In the genomic region with DNA sequence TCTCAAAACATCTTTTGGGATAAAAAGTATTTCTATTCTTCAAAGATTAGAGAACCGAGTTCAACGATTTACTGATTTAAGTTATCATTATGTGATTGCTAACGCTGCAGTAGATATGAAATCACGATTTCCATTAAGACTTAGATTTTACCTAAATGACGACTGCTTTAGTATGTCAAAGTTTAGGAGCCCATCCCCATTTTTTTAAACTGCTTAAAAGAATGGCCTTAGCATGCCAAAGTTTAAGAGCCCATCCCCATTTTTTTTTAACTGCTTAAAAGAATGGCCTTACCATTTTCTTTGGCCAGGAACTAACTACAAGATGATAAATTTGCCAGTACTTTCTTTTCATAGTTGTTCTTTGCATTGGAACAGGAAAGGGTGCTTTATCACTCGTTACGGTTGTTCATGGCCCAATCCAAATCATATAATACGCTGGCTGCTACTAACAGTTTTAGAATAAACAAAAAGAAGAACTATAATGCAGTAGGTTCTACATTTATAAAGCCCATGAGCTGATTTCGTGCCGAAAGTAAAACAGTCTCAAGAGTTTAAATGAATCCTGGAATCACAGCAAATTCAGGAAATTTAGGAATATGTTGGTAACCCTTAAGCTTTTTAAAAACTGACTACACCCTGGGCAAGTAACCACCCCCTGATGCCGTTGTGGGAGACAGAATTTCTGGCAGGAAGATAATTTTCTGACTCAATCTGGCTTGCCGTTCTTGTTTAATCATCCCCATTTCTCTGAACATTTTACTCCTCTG, we compare ENCODE assay signal across 8 cellular contexts. TPM values are rescaled to one million over a fixed set of nuclear protein-coding genes. Genes with fewer than 3 reads are reported as not detected.
DNase-seq lines count a peak whose midpoint lies in the region; TF ChIP-seq lines count a peak whose summit lies in the region.

No MANE protein-coding gene starts in this region.

- H3K27ac ChIP-seq in neural progenitor cell = peak overlapping the region; percentile 56

- H3K79me2 ChIP-seq in neural progenitor cell (ENCODE audit: low read depth) = peaks cover 33% of the 10 kb centered on the region

- H3K9ac ChIP-seq in endocrine pancreas (ENCODE audit: control insufficient read depth, insufficient read depth, low read length) (peak overlapping the region; percentile 54), neural progenitor cell (no peak overlapping the region)

- H3K4me1 ChIP-seq in endocrine pancreas (ENCODE audit: control insufficient read depth, insufficient read depth, low read length) (no peaks in the 10 kb centered on the region), neural progenitor cell (peaks cover 16% of the 10 kb centered on the region)

- peak overlapping the region; percentile 92 for H3K27ac Mint-ChIP-seq in neural progenitor cell

- peak overlapping the region; percentile 97 for H3K4me2 ChIP-seq in neural progenitor cell

- no peaks in the 10 kb centered on the region for H3K27me3 Mint-ChIP-seq in neural progenitor cell (ENCODE audit: insufficient read depth, low read depth)

- H3K9me3 Mint-ChIP-seq in neural progenitor cell = no peaks in the 10 kb centered on the region

- peaks cover 21% of the 10 kb centered on the region for H3K4me1 Mint-ChIP-seq in neural progenitor cell

- H3F3A ChIP-seq in neural progenitor cell (ENCODE audit: low read depth) = peaks cover 24% of the 10 kb centered on the region

- H3K36me3 ChIP-seq in endocrine pancreas (ENCODE audit: control insufficient read depth, insufficient read depth, low read length) (no peaks in the 10 kb centered on the region), neural progenitor cell (no peaks in the 10 kb centered on the region)

- H3K4me3 ChIP-seq in endocrine pancreas (ENCODE audit: control insufficient read depth, insufficient read depth, low read length) (peak overlapping the region; percentile 91), neural progenitor cell (peak overlapping the region; percentile 80)

- peaks cover 5% of the 10 kb centered on the region for H3K36me3 Mint-ChIP-seq in neural progenitor cell

- no peak for TF ChIP-seq CTCF in neural progenitor cell (IDR thresholded peaks at IDR 0.05)

- peak; percentile 22 for DNase-seq in activated CD4-positive, alpha-beta T cell treated with anti-CD3 and anti-CD28 coated beads for 48 hours
- DNase-seq in activated CD4-positive, alpha-beta T cell treated with anti-CD3 and anti-CD28 coated beads for 1 hour = no peak
- DNase-seq in RPMI7951 (ENCODE audit: low read depth) = peak; percentile 72
- no peak for DNase-seq in neural progenitor cell (ENCODE audit: low spot score)
- DNase-seq in NCI-H524 (lab: John Stamatoyannopoulos, UW) = no peak
- no peak for DNase-seq in pons (ENCODE audit: low spot score)
- DNase-seq in middle frontal gyrus (ENCODE audit: extremely low spot score, low spot score) = no peak

- H3K27me3 ChIP-seq in endocrine pancreas (ENCODE audit: control insufficient read depth, insufficient read depth, low read length) = no peaks in the 10 kb centered on the region
- H3K27me3 ChIP-seq in neural progenitor cell = no peaks in the 10 kb centered on the region

- H3K9me3 ChIP-seq in endocrine pancreas (ENCODE audit: control insufficient read depth, low read length) (no peaks in the 10 kb centered on the region), neural progenitor cell (ENCODE audit: low read depth) (no peaks in the 10 kb centered on the region)

- H3K4me3 Mint-ChIP-seq in neural progenitor cell = peak overlapping the region; percentile 86

- peaks cover 33% of the 10 kb centered on the region for H4K20me1 ChIP-seq in neural progenitor cell (ENCODE audit: low read depth)

- peak overlapping the region; percentile 78 for H2AFZ ChIP-seq in neural progenitor cell (replicated peaks)

RNA-seq across cellular contexts. Expression of a gene that starts 0.9 kb away (rescaled TPM):
- total RNA-seq in RPMI7951 (2014; rRNA removed; shearing (Covaris generic)) = 6.2 and 8.9 TPM in 2 replicates
- 15.4 and 18.7 TPM in 2 replicates for total RNA-seq in neural progenitor cell (ENCODE audit: low replicate concordance)

Comparison
In these comparisons a context has a peak if more than half of its experiments do, and no peak if none do; other contexts are left out.
1. DNase-seq: peak in activated CD4-positive, alpha-beta T cell treated with anti-CD3 and anti-CD28 coated beads for 48 hours (single experiment) and RPMI7951 (single experiment); none in activated CD4-positive, alpha-beta T cell treated with anti-CD3 and anti-CD28 coated beads for 1 hour (single experiment), neural progenitor cell (single experiment), NCI-H524 (0 of 2), pons (single experiment) and middle frontal gyrus (single experiment).